In genomic region chr10:79223346-79224048, GRCh38 we compare ENCODE assay signal across 1 cellular context.
A peak's percentile ranks its signal among the peaks of the same experiment; 100 is the strongest.
TF ChIP-seq lines count a peak whose summit lies in the region.

No MANE protein-coding gene starts in this region.

TF ChIP-seq in IMR-90, 13 proteins besides CTCF, POLR2A, EP300 and RAD21:
- peak; percentile 24; the same call in 1 of the 2 replicates for TF ChIP-seq BHLHE40 (IDR thresholded peaks at IDR 0.05; ENCODE audit: low read depth, low read length)
- TF ChIP-seq MAZ (IDR thresholded peaks at IDR 0.05; ENCODE audit: borderline replicate concordance, low read depth, low read length): peak; percentile 16; the same call in 1 of the 2 replicates
- peak; percentile 44; the same call in 1 of the 2 replicates for TF ChIP-seq USF2 (IDR thresholded peaks at IDR 0.05; ENCODE audit: low read depth, low read length)
- TF ChIP-seq MAFK (IDR thresholded peaks at IDR 0.05; ENCODE audit: low read depth, low read length): no peak
- TF ChIP-seq CEBPB (IDR thresholded peaks at IDR 0.05; ENCODE audit: low read depth, low read length): peak; percentile 84
- TF ChIP-seq SMC3 (IDR thresholded peaks at IDR 0.05; ENCODE audit: low read depth, low read length): no peak
- no peak for TF ChIP-seq CHD1 (IDR thresholded peaks at IDR 0.05; ENCODE audit: low read depth, low read length)
- TF ChIP-seq RFX5 (IDR thresholded peaks at IDR 0.05; ENCODE audit: low read depth, low read length): no peak
- TF ChIP-seq FOS (IDR thresholded peaks at IDR 0.05; ENCODE audit: low read depth, low read length): peak; percentile 44; the same call in 1 of the 2 replicates
- no peak for TF ChIP-seq MXI1 (IDR thresholded peaks at IDR 0.05; ENCODE audit: borderline replicate concordance, low read depth, low read length)
